Comparison of ENCODE assay signal across 8 cellular contexts in genomic region chr16:30934827-30935557, GRCh38. TPM values are rescaled to one million over a fixed set of nuclear protein-coding genes. Genes with fewer than 3 reads are reported as not detected.
DNase-seq lines count a peak whose midpoint lies in the region; ATAC-seq and TF ChIP-seq lines count a peak whose summit lies in the region.

No MANE protein-coding gene starts in this region.

- H3K9me1 ChIP-seq in IMR-90 (ENCODE audit: insufficient read depth, low read length) = peaks cover 5% of the 10 kb centered on the region; the same call in 1 of the 2 replicates

- CTCF ChIA-PET in IMR-90 (lab: Yijun Ruan, JAX) = interaction anchor here (0.7 kb wide), 1 partner anchor 9 kb away, joined by 3 read pairs; no protein-coding TSS in a partner anchor

- intact Hi-C loops in IMR-90 (cut with micrococcal nuclease) = no loop called here

- no peak overlapping the region for H2BK20ac ChIP-seq in IMR-90 (ENCODE audit: low read depth, low read length)

- H3K27ac ChIP-seq in IMR-90 (ENCODE audit: insufficient read depth, low read length) = no peak overlapping the region

- H4K20me1 ChIP-seq in IMR-90 (ENCODE audit: insufficient read depth, low read length) = peaks cover 8% of the 10 kb centered on the region

- H3K27ac Mint-ChIP-seq in T-helper 1 cell treated with Interleukin-12 subunit alpha and Interleukin-12 subunit beta and Interleukin-4 antibody, amounts not matched to agents 30 μg/mL and 1 μg/mL, for 36 hours = peak overlapping the region; percentile 68

- H3K9ac ChIP-seq in IMR-90 (ENCODE audit: low read depth, low read length) = no peak overlapping the region

- H3K56ac ChIP-seq in IMR-90 (ENCODE audit: extremely low read depth, insufficient read depth, low read length) = no peak overlapping the region

- H3K27me3 ChIP-seq in IMR-90 (ENCODE audit: control insufficient read depth, insufficient read depth, low read length) = no peaks in the 10 kb centered on the region

- peak; percentile 54 for TF ChIP-seq RAD21 in IMR-90 (IDR thresholded peaks at IDR 0.05; ENCODE audit: low read length)

- no peak overlapping the region for H4K5ac ChIP-seq in IMR-90 (ENCODE audit: low read depth, low read length)

- WGBS in IMR-90 (ENCODE audit: extremely low coverage in 2 of 2, insufficient read length in 1 of 2), 2 experiments = 71% methylated on average over 9 of the region's 12 CpGs; no CpG with 5 or more reads in 1 of the 2 experiments

- in situ Hi-C loops in IMR-90 (cut with MboI; ENCODE audit: low sequenced_read_pairs) = no loop called here

- H3K27me3 Mint-ChIP-seq in T-helper 1 cell treated with Interleukin-12 subunit alpha and Interleukin-12 subunit beta and Interleukin-4 antibody, amounts not matched to agents 30 μg/mL and 1 μg/mL, for 36 hours (ENCODE audit: low read depth) = no peaks in the 10 kb centered on the region

- no peak overlapping the region for H2BK15ac ChIP-seq in IMR-90 (ENCODE audit: low read depth, low read length)

- H3K4me1 Mint-ChIP-seq in T-helper 1 cell treated with Interleukin-12 subunit alpha and Interleukin-12 subunit beta and Interleukin-4 antibody, amounts not matched to agents 30 μg/mL and 1 μg/mL, for 36 hours (ENCODE audit: low read depth) = peaks cover 16% of the 10 kb centered on the region

- H3K4me3 Mint-ChIP-seq in T-helper 1 cell treated with Interleukin-12 subunit alpha and Interleukin-12 subunit beta and Interleukin-4 antibody, amounts not matched to agents 30 μg/mL and 1 μg/mL, for 36 hours = no peak overlapping the region

- no peak overlapping the region for H3K14ac ChIP-seq in IMR-90 (replicated peaks; ENCODE audit: low read depth, low read length)

- no peak overlapping the region for H3K4me2 ChIP-seq in IMR-90 (ENCODE audit: low read depth, low read length)

- no peaks in the 10 kb centered on the region; the same call in 1 of the 2 replicates for H3K4me1 ChIP-seq in IMR-90 (ENCODE audit: control insufficient read depth, insufficient read depth, low read length)

- H2AK5ac ChIP-seq in IMR-90 (ENCODE audit: low read depth, low read length) = no peak overlapping the region

- H3K4ac ChIP-seq in IMR-90 (ENCODE audit: low read depth, low read length) = no peak overlapping the region

- H2BK5ac ChIP-seq in IMR-90 (ENCODE audit: low read depth, low read length, poor library complexity, severe bottlenecking) = no peak overlapping the region

- POLR2A ChIA-PET in IMR-90 (lab: Charles Lee; ENCODE audit: unreplicated experiment) = no interaction called here

- H3K36me3 Mint-ChIP-seq in T-helper 1 cell treated with Interleukin-12 subunit alpha and Interleukin-12 subunit beta and Interleukin-4 antibody, amounts not matched to agents 30 μg/mL and 1 μg/mL, for 36 hours (ENCODE audit: low read depth) = peaks cover 18% of the 10 kb centered on the region

- H4K8ac ChIP-seq in IMR-90 (ENCODE audit: low read depth in 2 of 2, low read length in 2 of 2) = no peak overlapping the region

- H2AFZ ChIP-seq in IMR-90 (replicated peaks; ENCODE audit: low read length, poor library complexity) = no peak overlapping the region

- TF ChIP-seq POLR2A in IMR-90 (IDR thresholded peaks at IDR 0.05; ENCODE audit: low read depth, low read length) = no peak

- H3K36me3 ChIP-seq in IMR-90 (ENCODE audit: control insufficient read depth, insufficient read depth, low read length) = peaks cover 49% of the 10 kb centered on the region

- no peak overlapping the region for H3K4me3 ChIP-seq in IMR-90 (ENCODE audit: insufficient read depth, low read depth, low read length)

- DNase-seq in DMS53 treated with DMSO at 0.1 percent for 48 hours (lab: John Stamatoyannopoulos, UW; ENCODE audit: unreplicated experiment) = peak; percentile 25
- DNase-seq in IMR-90 = peak; percentile 55
- peak; percentile 27 for DNase-seq in fibroblast of gingiva (ENCODE audit: low read depth)
- peak; percentile 62 for DNase-seq in pons (ENCODE audit: low spot score)

- ATAC-seq in IMR-90 (ENCODE audit: low read depth) (peak; percentile 81), HG02571 (IDR thresholded peaks at IDR 0.05; ENCODE audit: unreplicated experiment) (no peak), GM19455 (IDR thresholded peaks at IDR 0.05; ENCODE audit: unreplicated experiment) (no peak), HG02798 (IDR thresholded peaks at IDR 0.05; ENCODE audit: poor library complexity, unreplicated experiment) (no peak)

- H3K23ac ChIP-seq in IMR-90 (ENCODE audit: low read depth, low read length) = no peak overlapping the region

- no peaks in the 10 kb centered on the region for H3K9me3 ChIP-seq in IMR-90 (ENCODE audit: control insufficient read depth, insufficient read depth, low read length)

- peak; percentile 56 for TF ChIP-seq CTCF in IMR-90 (conservative IDR thresholded peaks at IDR 0.05; ENCODE audit: low read depth, low read length)

- peak overlapping the region; percentile 81 for H2AK9ac ChIP-seq in IMR-90 (replicated peaks; ENCODE audit: low read depth, low read length, poor library complexity)

- dilution Hi-C loops in IMR-90 (cut with HindIII; ENCODE audit: low sequenced_read_pairs, unreplicated experiment) = no loop called here

- H3K79me1 ChIP-seq in IMR-90 (ENCODE audit: low read depth in 1 of 2, low read length in 2 of 2) = peaks cover 10 to 27% of the 10 kb centered on the region in 2 experiments

- H4K91ac ChIP-seq in IMR-90 (ENCODE audit: insufficient read depth, low read depth, low read length) = no peak overlapping the region

- no peaks in the 10 kb centered on the region for H3K9me3 Mint-ChIP-seq in T-helper 1 cell treated with Interleukin-12 subunit alpha and Interleukin-12 subunit beta and Interleukin-4 antibody, amounts not matched to agents 30 μg/mL and 1 μg/mL, for 36 hours

- H3K18ac ChIP-seq in IMR-90 (ENCODE audit: low read depth, low read length) = no peak overlapping the region

- H2BK120ac ChIP-seq in IMR-90 (ENCODE audit: low read depth, low read length) = no peak overlapping the region

- BruUV-seq in IMR-90 (replicated peaks; lab: Mats Ljungman, UMichigan) = no TSS peak

TF ChIP-seq in IMR-90, 13 proteins besides CTCF, POLR2A, EP300 and RAD21:
- TF ChIP-seq FOS (IDR thresholded peaks at IDR 0.05; ENCODE audit: low read depth, low read length) (no peak), SMC3 (IDR thresholded peaks at IDR 0.05; ENCODE audit: low read depth, low read length) (peak; percentile 52)

RNA-seq across cellular contexts. Expression of gene FBXL19, which starts 11.6 kb away (rescaled TPM):
- 5.0 and 5.8 TPM in 2 replicates for total RNA-seq in IMR-90 (2012; rRNA removed)
- 13.8 and 19.6 TPM in 2 replicates for polyA plus RNA-seq in IMR-90 (2012; rRNA removed)
- polyA plus RNA-seq in IMR-90 (2012; cell fraction: cytosol; rRNA removed) = 14.1 and 16.6 TPM in 2 replicates
- 29.8 and 57.4 TPM in 2 replicates for polyA plus RNA-seq in IMR-90 (2012; cell fraction: nucleus; rRNA removed; ENCODE audit: low replicate concordance)

RNA-seq across cellular contexts. Expression of gene ORAI3, which starts 13.9 kb away (rescaled TPM):
- total RNA-seq in IMR-90 (2012; rRNA removed) = 6.8 and 6.9 TPM in 2 replicates
- 16.9 TPM in 2 replicates for polyA plus RNA-seq in IMR-90 (2012; rRNA removed)
- polyA plus RNA-seq in IMR-90 (2012; cell fraction: cytosol; rRNA removed) = 16.1 and 29.4 TPM in 2 replicates
- polyA plus RNA-seq in IMR-90 (2012; cell fraction: nucleus; rRNA removed; ENCODE audit: low replicate concordance) = 12.4 and 15.2 TPM in 2 replicates

RNA-seq across cellular contexts. Expression of gene SETD1A, which starts 22.6 kb away (rescaled TPM):
- 0.54 and 0.56 TPM in 2 replicates for total RNA-seq in IMR-90 (2012; rRNA removed)
- polyA plus RNA-seq in IMR-90 (2012; rRNA removed) = 5.8 and 6.5 TPM in 2 replicates
- 3.3 and 4.8 TPM in 2 replicates for polyA plus RNA-seq in IMR-90 (2012; cell fraction: cytosol; rRNA removed)
- polyA plus RNA-seq in IMR-90 (2012; cell fraction: nucleus; rRNA removed; ENCODE audit: low replicate concordance) = 16.4 and 29.7 TPM in 2 replicates

RNA-seq across cellular contexts. Expression of gene CTF1, which starts 38.6 kb away (rescaled TPM):
- total RNA-seq in IMR-90 (2012; rRNA removed) = 0.18 and 0.56 TPM in 2 replicates
- 12.9 and 13.8 TPM in 2 replicates for polyA plus RNA-seq in IMR-90 (2012; rRNA removed)
- 12.9 and 21.8 TPM in 2 replicates for polyA plus RNA-seq in IMR-90 (2012; cell fraction: cytosol; rRNA removed)
- 10.8 and 14.0 TPM in 2 replicates for polyA plus RNA-seq in IMR-90 (2012; cell fraction: nucleus; rRNA removed; ENCODE audit: low replicate concordance)

RNA-seq across cellular contexts. Expression of gene BCL7C, which starts 41.1 kb away (rescaled TPM):
- 32.3 and 38.6 TPM in 2 replicates for total RNA-seq in IMR-90 (2012; rRNA removed)
- polyA plus RNA-seq in IMR-90 (2012; rRNA removed) = 34.9 and 54.4 TPM in 2 replicates
- 31.1 and 41.3 TPM in 2 replicates for polyA plus RNA-seq in IMR-90 (2012; cell fraction: cytosol; rRNA removed)
- 14.9 and 16.0 TPM in 2 replicates for polyA plus RNA-seq in IMR-90 (2012; cell fraction: nucleus; rRNA removed; ENCODE audit: low replicate concordance)
